17 cellular contexts compared by ENCODE assay signal in genomic region chr13:38844581-38844980, GRCh38.
DNase-seq lines count a peak whose midpoint lies in the region; TF ChIP-seq lines count a peak whose summit lies in the region.
"Had no signal": no experiment of that assay in that cellular context is flagged by ENCODE, and none has a peak within 500 bp of the region (broad histone marks: within the 10 kb centered on the region; RNA-seq: fewer than 3 reads in every experiment).

No MANE protein-coding gene starts in this region.

- H3K36me3 Mint-ChIP-seq in endodermal cell (ENCODE audit: low read depth) (peaks cover 4% of the 10 kb centered on the region), mesothelial cell of epicardium (peaks cover 12% of the 10 kb centered on the region)
- H3K36me3 Mint-ChIP-seq: CD4-positive, CD25-positive, alpha-beta regulatory T cell; CD8-positive, alpha-beta T cell had no signal

- CTCF ChIA-PET in HEK293 (lab: Yijun Ruan, JAX), result no interaction called here

- POLR2A ChIA-PET in HEK293 (lab: Yijun Ruan, JAX), result no interaction called here

- H3K27ac ChIP-seq in HEK293 (ENCODE audit: extremely low read depth, low read depth, low read length), result no peak overlapping the region
- H3K27ac ChIP-seq in endodermal cell (ENCODE audit: low read depth, low read length), result no peak overlapping the region
- H3K27ac ChIP-seq: BLaER1, C4-2B had no signal

- H3K36me3 ChIP-seq in HEK293 (ENCODE audit: control insufficient read depth in 2 of 2, insufficient read depth in 1 of 2, low read length in 2 of 2) (no peaks in the 10 kb centered on the region), endodermal cell (ENCODE audit: control insufficient read depth, insufficient read depth, low read length) (no peaks in the 10 kb centered on the region), BE2C (no peaks in the 10 kb centered on the region)
- H3K36me3 ChIP-seq: BLaER1, HAP-1 had no signal

- H3K9me3 Mint-ChIP-seq in endodermal cell (no peaks in the 10 kb centered on the region), mesothelial cell of epicardium (no peaks in the 10 kb centered on the region)
- H3K9me3 Mint-ChIP-seq: CD8-positive, alpha-beta T cell had no signal

- peaks cover 42% of the 10 kb centered on the region for H3K4me1 Mint-ChIP-seq in endodermal cell
- peaks cover 13% of the 10 kb centered on the region for H3K4me1 Mint-ChIP-seq in mesothelial cell of epicardium
- H3K4me1 Mint-ChIP-seq: CD4-positive, CD25-positive, alpha-beta regulatory T cell had no signal

- H3K27ac Mint-ChIP-seq in endodermal cell (peak overlapping the region; percentile 4), mesothelial cell of epicardium (peak overlapping the region; percentile 7)
- H3K27ac Mint-ChIP-seq: CD4-positive, CD25-positive, alpha-beta regulatory T cell; CD8-positive, alpha-beta T cell had no signal

- H3K27me3 Mint-ChIP-seq in endodermal cell (ENCODE audit: insufficient read depth) (peaks cover under 1% of the 10 kb centered on the region), mesothelial cell of epicardium (ENCODE audit: low read depth) (no peaks in the 10 kb centered on the region)

- H3K4me3 Mint-ChIP-seq in endodermal cell (no peak overlapping the region), mesothelial cell of epicardium (no peak overlapping the region)
- H3K4me3 Mint-ChIP-seq: CD4-positive, CD25-positive, alpha-beta regulatory T cell; CD8-positive, alpha-beta T cell had no signal

- H3K4me1 ChIP-seq in HEK293 (ENCODE audit: control insufficient read depth, insufficient read depth, low read length) (0 out of 2 replicates have a peak, but pooled peaks cover 2% of the 10 kb centered on the region), endodermal cell (ENCODE audit: control insufficient read depth, insufficient read depth, low read length) (peaks cover 10% of the 10 kb centered on the region), BE2C (no peaks in the 10 kb centered on the region)
- H3K4me1 ChIP-seq: BLaER1, HAP-1 had no signal

- TF ChIP-seq CTCF in HEK293 (tag by site-specific recombination; IDR thresholded peaks at IDR 0.05) (no peak), endodermal cell (conservative IDR thresholded peaks at IDR 0.05) (no peak), mesothelial cell of epicardium (IDR thresholded peaks at IDR 0.05; ENCODE audit: unreplicated experiment) (no peak), BE2C (IDR thresholded peaks at IDR 0.05; ENCODE audit: low read depth, low read length) (no peak)

- no peaks in the 10 kb centered on the region for H3K27me3 ChIP-seq in endodermal cell (ENCODE audit: control insufficient read depth, insufficient read depth, low read length, poor library complexity, severe bottlenecking)
- no peaks in the 10 kb centered on the region for H3K27me3 ChIP-seq in BE2C
- H3K27me3 ChIP-seq: BLaER1 had no signal

- DNase-seq in endodermal cell, result no peak
- no peak for DNase-seq in mesothelial cell of epicardium (ENCODE audit: low spot score in 2 of 2, unreplicated experiment in 2 of 2)
- DNase-seq in HK-2 (ENCODE audit: unreplicated experiment), result no peak
- DNase-seq in HPDE6-E6E7 (ENCODE audit: extremely low spot score), result no peak
- no peak for DNase-seq in BE2C
- DNase-seq: CD4-positive, CD25-positive, alpha-beta regulatory T cell; CD8-positive, alpha-beta T cell; DMS 273 treated with DMSO at 0.1 percent for 48 hours; DMS79; EL; GDM1; GOT3 had no signal

- no peaks in the 10 kb centered on the region for H3K9me3 ChIP-seq in HEK293 (ENCODE audit: control insufficient read depth, insufficient read depth, low read depth, low read length)
- H3K9me3 ChIP-seq in endodermal cell (ENCODE audit: control insufficient read depth, low read length), result no peaks in the 10 kb centered on the region
- H3K9me3 ChIP-seq in BE2C, result no peaks in the 10 kb centered on the region
- H3K9me3 ChIP-seq: HAP-1 had no signal

- 86% methylated on average over 1 of the region's 1 CpG; no CpG with 5 or more reads in 1 of the 2 experiments for WGBS in endodermal cell (ENCODE audit: insufficient coverage in 1 of 2, insufficient read length in 1 of 2), 2 experiments

- H3K9ac ChIP-seq in endodermal cell (ENCODE audit: extremely low read depth, low read length, poor library complexity, severe bottlenecking), result no peak overlapping the region
- H3K9ac ChIP-seq: BLaER1 had no signal

- no peak overlapping the region for H3K4me3 ChIP-seq in HEK293 (ENCODE audit: low read depth, low read length)
- peak overlapping the region; percentile 12 for H3K4me3 ChIP-seq in endodermal cell (ENCODE audit: low read length)
- no peak overlapping the region for H3K4me3 ChIP-seq in BE2C (ENCODE audit: low read depth, low read length)
- H3K4me3 ChIP-seq: BLaER1, GM12878, HAP-1 had no signal

TF ChIP-seq in HEK293, 187 proteins besides CTCF, POLR2A, EP300 and RAD21:
- TF ChIP-seq SCRT2 (tag by site-specific recombination; IDR thresholded peaks at IDR 0.05), result peak; percentile 58
- no peak for TF ChIP-seq SALL2 (tag by site-specific recombination; IDR thresholded peaks at IDR 0.05; ENCODE audit: borderline replicate concordance)
